7 cellular contexts compared by ENCODE assay signal in genomic region chr10:103451871-103452713, GRCh38. TPM values are rescaled to one million over a fixed set of nuclear protein-coding genes. Genes with fewer than 3 reads are reported as not detected.
DNase-seq lines count a peak whose midpoint lies in the region; ATAC-seq and TF ChIP-seq lines count a peak whose summit lies in the region.

A gene with protein sequence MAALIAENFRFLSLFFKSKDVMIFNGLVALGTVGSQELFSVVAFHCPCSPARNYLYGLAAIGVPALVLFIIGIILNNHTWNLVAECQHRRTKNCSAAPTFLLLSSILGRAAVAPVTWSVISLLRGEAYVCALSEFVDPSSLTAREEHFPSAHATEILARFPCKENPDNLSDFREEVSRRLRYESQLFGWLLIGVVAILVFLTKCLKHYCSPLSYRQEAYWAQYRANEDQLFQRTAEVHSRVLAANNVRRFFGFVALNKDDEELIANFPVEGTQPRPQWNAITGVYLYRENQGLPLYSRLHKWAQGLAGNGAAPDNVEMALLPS (minus strand): TSS chr10:103452370. CDS start chr10:103449941, 2,429 bp downstream.

- WGBS in esophagus muscularis mucosa = under 1% methylated on average over 23 of the region's 43 CpGs

- H3K27me3 Mint-ChIP-seq in naive thymus-derived CD4-positive, alpha-beta T cell = no peaks in the 10 kb centered on the region

- no peaks in the 10 kb centered on the region for H3K27me3 ChIP-seq in NT2/D1 (ENCODE audit: insufficient read depth, insufficient read length)
- no peaks in the 10 kb centered on the region for H3K27me3 ChIP-seq in esophagus muscularis mucosa
- H3K27me3 ChIP-seq in naive thymus-derived CD4-positive, alpha-beta T cell (ENCODE audit: control insufficient read depth in 2 of 2, insufficient read depth in 2 of 2, low read length in 2 of 2) = no peaks in the 10 kb centered on the region

- TF ChIP-seq POLR2A in esophagus muscularis mucosa (IDR thresholded peaks at IDR 0.05; ENCODE audit: low read depth) = no peak

- POLR2A ChIA-PET in naive thymus-derived CD4-positive, alpha-beta T cell (lab: Charles Lee) = interaction anchor here (0.5 to 2.5 kb wide), 6 partner anchors 8 to 119 kb away, joined by 3 to 12 read pairs (median 3); no protein-coding TSS in a partner anchor

- DNase-seq in NT2/D1 (ENCODE audit: low read depth, low spot score) (no peak), esophagus muscularis mucosa (ENCODE audit: extremely low spot score) (no peak)
- DNase-seq in activated T-cell treated with anti-CD3 and anti-CD28 coated beads, Interleukin-2, amount 50 U/mL, for 48 hours = peak; percentile 72 to 75
- peak; percentile 24 to 72 (median 43) for DNase-seq in naive thymus-derived CD4-positive, alpha-beta T cell
- DNase-seq in stimulated activated naive CD8-positive, alpha-beta T cell treated with anti-CD3 and anti-CD28 coated beads, Interleukin-15, Interleukin-2, amounts not matched to agents 100 U/mL and 50 U/mL, for 24 hours = peak; percentile 73

- H3K36me3 ChIP-seq in NT2/D1 (ENCODE audit: insufficient read depth, insufficient read length, low read length) (peaks cover 26% of the 10 kb centered on the region), esophagus muscularis mucosa (peaks cover 13 to 35% (median 31%) of the 10 kb centered on the region in 4 donors)
- H3K36me3 ChIP-seq in naive thymus-derived CD4-positive, alpha-beta T cell (ENCODE audit: control insufficient read depth in 2 of 3, insufficient read depth in 3 of 3, low read length in 3 of 3) = peaks cover 0 to 21% (median 0%) of the 10 kb centered on the region in 3 experiments

- H3K4me3 Mint-ChIP-seq in naive thymus-derived CD4-positive, alpha-beta T cell = peak within 1 kb of the TSS; percentile 82 to 97 (median 90)

- peak in 1 of 3 experiments; percentile 11 for TF ChIP-seq CTCF in esophagus muscularis mucosa (IDR thresholded peaks at IDR 0.05)

- H3K9me3 Mint-ChIP-seq in naive thymus-derived CD4-positive, alpha-beta T cell = peaks cover 0 to 1% (median 0%) of the 10 kb centered on the region in 11 donors

- no peaks in the 10 kb centered on the region for H3K9me3 ChIP-seq in NT2/D1 (ENCODE audit: insufficient read depth, low read length)
- no peaks in the 10 kb centered on the region for H3K9me3 ChIP-seq in esophagus muscularis mucosa
- H3K9me3 ChIP-seq in naive thymus-derived CD4-positive, alpha-beta T cell (ENCODE audit: control insufficient read depth in 2 of 3, low read length in 3 of 3) = no peaks in the 10 kb centered on the region

- ATAC-seq in GM18502 (IDR thresholded peaks at IDR 0.05; ENCODE audit: poor library complexity, unreplicated experiment) (peak; percentile 70), HG02884 (IDR thresholded peaks at IDR 0.05; ENCODE audit: unreplicated experiment) (peak; percentile 66)
- ATAC-seq in naive thymus-derived CD4-positive, alpha-beta T cell = peak; percentile 79
- peak; percentile 82 for ATAC-seq in stimulated activated naive CD8-positive, alpha-beta T cell treated with anti-CD3 and anti-CD28 coated beads, Interleukin-15, Interleukin-2, amounts not matched to agents 100 U/mL and 50 U/mL, for 24 hours

- peak within 1 kb of the TSS; percentile 86 to 91 (median 87) for H3K27ac ChIP-seq in esophagus muscularis mucosa (replicated peaks in 1 of 4)
- H3K27ac ChIP-seq in naive thymus-derived CD4-positive, alpha-beta T cell (ENCODE audit: low read depth, low read length) = peak within 1 kb of the TSS; percentile 63

- H3K4me1 Mint-ChIP-seq in naive thymus-derived CD4-positive, alpha-beta T cell = peaks cover 27 to 57% (median 47%) of the 10 kb centered on the region in 7 donors

- H3K27ac Mint-ChIP-seq in naive thymus-derived CD4-positive, alpha-beta T cell = peak within 1 kb of the TSS; percentile 51 to 96 (median 79)

- CTCF ChIA-PET in naive thymus-derived CD4-positive, alpha-beta T cell (lab: Charles Lee) = interaction anchor here (0.9 to 1.1 kb wide), 3 partner anchors 27 to 36 kb away, joined by 3 to 7 read pairs (median 3); partner anchors contain the start of gene CALHM3

- peaks cover 0 to 30% (median 8%) of the 10 kb centered on the region in 5 donors for H3K36me3 Mint-ChIP-seq in naive thymus-derived CD4-positive, alpha-beta T cell

- peak within 1 kb of the TSS; percentile 70 for H3K9ac ChIP-seq in NT2/D1 (ENCODE audit: insufficient read length, low read depth)

- H3K4me3 ChIP-seq in NT2/D1 (ENCODE audit: insufficient read length, low read depth) (peak within 1 kb of the TSS; percentile 43), esophagus muscularis mucosa (peak within 1 kb of the TSS; percentile 77 to 86 (median 80))
- peak within 1 kb of the TSS; percentile 77 for H3K4me3 ChIP-seq in naive thymus-derived CD4-positive, alpha-beta T cell (ENCODE audit: low read length)

- TF ChIP-seq EP300 in esophagus muscularis mucosa (IDR thresholded peaks at IDR 0.05) = no peak

- H3K4me1 ChIP-seq in NT2/D1 (ENCODE audit: insufficient read depth, insufficient read length) = peaks cover 12% of the 10 kb centered on the region
- peaks cover 33 to 58% (median 57%) of the 10 kb centered on the region in 4 donors for H3K4me1 ChIP-seq in esophagus muscularis mucosa
- peaks cover 18 to 34% of the 10 kb centered on the region in 2 donors for H3K4me1 ChIP-seq in naive thymus-derived CD4-positive, alpha-beta T cell (ENCODE audit: control insufficient read depth in 2 of 2, insufficient read depth in 2 of 2, low read length in 2 of 2)

- intact Hi-C loops in esophagus muscularis mucosa (cut with DNase I) = no loop called here
- intact Hi-C loops in naive thymus-derived CD4-positive, alpha-beta T cell (cut with micrococcal nuclease) = loop anchor here (1.0 to 5.0 kb wide), 4 partner anchors 19 to 35 kb away; no protein-coding TSS in a partner anchor

RNA-seq across cellular contexts. Expression of the gene that starts here (rescaled TPM):
- 10 to 100 TPM; 44.4 to 69.9 (median 62.8) TPM for total RNA-seq in esophagus muscularis mucosa
- total RNA-seq in naive thymus-derived CD4-positive, alpha-beta T cell = 10 to 100 TPM in 4 of 5 experiments, 1 to 10 TPM in 1; 3.4 to 67.2 (median 19.3) TPM
- polyA plus RNA-seq in naive thymus-derived CD4-positive, alpha-beta T cell = 1 to 10 TPM; 2.0 to 6.4 TPM

Comparison
In these comparisons a context has a peak if more than half of its experiments do, and no peak if none do; other contexts are left out.
1. DNase-seq: peak in activated T-cell treated with anti-CD3 and anti-CD28 coated beads, Interleukin-2, amount 50 U/mL, for 48 hours (2 of 2), naive thymus-derived CD4-positive, alpha-beta T cell (9 of 9) and stimulated activated naive CD8-positive, alpha-beta T cell treated with anti-CD3 and anti-CD28 coated beads, Interleukin-15, Interleukin-2, amounts not matched to agents 100 U/mL and 50 U/mL, for 24 hours (single experiment); none in NT2/D1 (single experiment) and esophagus muscularis mucosa (single experiment).
2. Peak in every context shown above with its lines, with median percentiles within 50 percentile points of each other: ATAC-seq and H3K4me3 ChIP-seq.